Comparison of ENCODE assay signal across 11 cellular contexts in genomic region chrX:17007134-17007768, GRCh38.
DNase-seq lines count a peak whose midpoint lies in the region; TF ChIP-seq lines count a peak whose summit lies in the region.
"Had no signal": no experiment of that assay in that cellular context is flagged by ENCODE, and none has a peak within 500 bp of the region (broad histone marks: within the 10 kb centered on the region; RNA-seq: fewer than 3 reads in every experiment).

No MANE protein-coding gene starts in this region.

- intact Hi-C loops in PC-9 (cut with micrococcal nuclease; ENCODE audit: unreplicated experiment): no loop called here

- CTCF ChIA-PET in PC-9 (lab: Charles Lee): no interaction called here

- no peaks in the 10 kb centered on the region for H3K79me2 ChIP-seq in PC-9 (ENCODE audit: low read depth)

- no peaks in the 10 kb centered on the region for H3K27me3 ChIP-seq in PC-9 (ENCODE audit: insufficient read depth, low read depth)
- H3K27me3 ChIP-seq: Peyer's patch had no signal

- no peaks in the 10 kb centered on the region for H3K4me1 ChIP-seq in PC-9 (replicated peaks; ENCODE audit: insufficient read depth)
- H3K4me1 ChIP-seq: Peyer's patch had no signal

- H3K4me2 ChIP-seq in PC-9: no peak overlapping the region

- POLR2A ChIA-PET in PC-9 (lab: Charles Lee; ENCODE audit: unreplicated experiment): no interaction called here

- no peaks in the 10 kb centered on the region for H3K36me3 ChIP-seq in PC-9 (ENCODE audit: low read depth)
- H3K36me3 ChIP-seq: Peyer's patch had no signal

- H3K9me3 Mint-ChIP-seq in brain (no peaks in the 10 kb centered on the region), nephron progenitor cell (no peaks in the 10 kb centered on the region)

- no TSS peak for BruUV-seq in PC-9 (replicated peaks; lab: Mats Ljungman, UMichigan)

- no peak overlapping the region for H2AFZ ChIP-seq in PC-9

- H3K9me2 ChIP-seq in PC-9 (ENCODE audit: insufficient read depth): no peaks in the 10 kb centered on the region

- H3K4me1 Mint-ChIP-seq in brain: peaks cover 10% of the 10 kb centered on the region
- peaks cover 9% of the 10 kb centered on the region for H3K4me1 Mint-ChIP-seq in nephron progenitor cell

- no peaks in the 10 kb centered on the region for H4K20me1 ChIP-seq in PC-9 (ENCODE audit: insufficient read depth)

- TF ChIP-seq CTCF in brain (conservative IDR thresholded peaks at IDR 0.05) (peak; percentile 33 to 34), nephron progenitor cell (IDR thresholded peaks at IDR 0.05) (peak; percentile 31), PC-9 (conservative IDR thresholded peaks at IDR 0.05) (no peak)

- H3K9me3 ChIP-seq in PC-9 (ENCODE audit: insufficient read depth, low read depth): no peaks in the 10 kb centered on the region
- H3K9me3 ChIP-seq: Peyer's patch had no signal

- no peak overlapping the region for H3K4me3 ChIP-seq in PC-9
- H3K4me3 ChIP-seq: Peyer's patch had no signal

- no peak overlapping the region for H3K4me3 Mint-ChIP-seq in brain
- no peak overlapping the region for H3K4me3 Mint-ChIP-seq in nephron progenitor cell

- no peaks in the 10 kb centered on the region for H3F3A ChIP-seq in PC-9 (ENCODE audit: insufficient read depth, low read depth)

- H3K27ac Mint-ChIP-seq in brain (peak overlapping the region in 2 of 5 experiments; percentile 16 to 32), nephron progenitor cell (no peak overlapping the region)

- H3K36me3 Mint-ChIP-seq in brain (no peaks in the 10 kb centered on the region), nephron progenitor cell (ENCODE audit: low read depth) (no peaks in the 10 kb centered on the region)

- no peak overlapping the region for H3K27ac ChIP-seq in PC-9
- H3K27ac ChIP-seq: 22Rv1, Peyer's patch had no signal

- H3K27me3 Mint-ChIP-seq in brain (peaks cover 12% of the 10 kb centered on the region), nephron progenitor cell (ENCODE audit: low read depth, poor library complexity) (peaks cover 3% of the 10 kb centered on the region)

- DNase-seq in DMS53 (lab: John Stamatoyannopoulos, UW) (peak; percentile 4), DMS53 treated with DMSO at 0.1 percent for 48 hours (lab: John Stamatoyannopoulos, UW; ENCODE audit: unreplicated experiment) (no peak), M059J (ENCODE audit: low read depth) (peak; percentile 34), nephron progenitor cell (peak; percentile 11), iPS-NIHi11 (ENCODE audit: low spot score) (no peak), PC-9 (no peak), occipital lobe (lab: John Stamatoyannopoulos, UW) (no peak)
- DNase-seq: activated effector memory CD4-positive, alpha-beta T cell treated with anti-CD3 and anti-CD28 coated beads, Interleukin-2, amount 50 U/mL, for 16 hours; Peyer's patch had no signal

Comparison
In these comparisons a context has a peak if more than half of its experiments do, and no peak if none do; other contexts are left out.
1. DNase-seq: peak in DMS53 (single experiment), M059J (single experiment) and nephron progenitor cell (single experiment); none in DMS53 treated with DMSO at 0.1 percent for 48 hours (single experiment), iPS-NIHi11 (single experiment), PC-9 (0 of 2) and occipital lobe (single experiment).